In genomic region chr21:44399151-44399954, GRCh38 we compare ENCODE assay signal across 21 cellular contexts. TPM values are rescaled to one million over a fixed set of nuclear protein-coding genes. Genes with fewer than 3 reads are reported as not detected.
"Had no signal": no experiment of that assay in that cellular context is flagged by ENCODE, and none has a peak within 500 bp of the region (broad histone marks: within the 10 kb centered on the region; RNA-seq: fewer than 3 reads in every experiment).

No MANE protein-coding gene starts in this region.

- H3K9me3 ChIP-seq: body of pancreas, right lobe of liver had no signal

- H3K4me3 ChIP-seq: body of pancreas, cardiac muscle cell, right lobe of liver, SK-N-MC had no signal

- DNase-seq: activated CD4-positive, alpha-beta T cell treated with anti-CD3 and anti-CD28 coated beads for 1 hour; activated CD4-positive, alpha-beta T cell treated with anti-CD3 and anti-CD28 coated beads, Interleukin-2, amount 50 U/mL, for 1 hour; activated CD8-positive, alpha-beta T cell treated with anti-CD3 and anti-CD28 coated beads, Interleukin-2, amount 10 ng/mL, durations not matched to agents 7 days and 5 days; activated gamma-delta T cell treated with Interleukin-2 at 50 U/mL for 16 hours; anterior cingulate cortex; body of pancreas; dermis blood vessel endothelial cell; effector memory CD4-positive, alpha-beta T cell; foreskin melanocyte; hippocampal formation; nephron progenitor cell; occipital lobe; small intestine; stimulated activated CD4-positive, alpha-beta T cell treated with anti-CD3 and anti-CD28 coated beads, Interleukin-15, amount 100 ng/mL, for 24 hours; stimulated activated CD8-positive, alpha-beta memory T cell treated with anti-CD3 and anti-CD28 coated beads, Interleukin-4, amount 100 ng/mL, for 48 hours; stimulated activated naive CD4-positive, alpha-beta T cell; WERI-Rb-1 had no signal

- H3K27ac ChIP-seq: body of pancreas, cardiac muscle cell, right lobe of liver, SK-N-MC, WERI-Rb-1 had no signal

- H3K36me3 ChIP-seq: cardiac muscle cell, right lobe of liver, WERI-Rb-1 had no signal

- H3K4me1 ChIP-seq: body of pancreas, right lobe of liver had no signal

- H3K27me3 ChIP-seq: body of pancreas, cardiac muscle cell, right lobe of liver had no signal

RNA-seq across cellular contexts. Expression of gene TRPM2, which starts 45.9 kb away (rescaled TPM):
- total RNA-seq: cardiac muscle cell, myocyte had no signal
- polyA plus RNA-seq: cardiac muscle cell had no signal

RNA-seq across cellular contexts. Expression of gene LRRC3, which starts 56.0 kb away (rescaled TPM):
- total RNA-seq: myocyte had no signal
